In genomic region chr3:15269091-15269989, GRCh38 we compare ENCODE assay signal across 8 cellular contexts.
DNase-seq lines count a peak whose midpoint lies in the region; ATAC-seq and TF ChIP-seq lines count a peak whose summit lies in the region.

No MANE protein-coding gene starts in this region.

- peaks cover 0 to 3% (median 0%) of the 10 kb centered on the region in 5 donors for H3K27me3 Mint-ChIP-seq in naive thymus-derived CD4-positive, alpha-beta T cell
- H3K27me3 Mint-ChIP-seq in stimulated activated memory B cell treated with anti-CD40 and anti-IgM and Interleukin-4, amounts not matched to agents 10 μg/mL and 1 μg/mL and 100 μg/mL, for 72 hours: no peaks in the 10 kb centered on the region

- intact Hi-C loops in naive thymus-derived CD4-positive, alpha-beta T cell (cut with micrococcal nuclease): loop anchor here in 1 of 2 donors (1.0 to 2.0 kb wide), 2 partner anchors 63 to 332 kb away; partner anchors contain the start of genes BTD, CAPN7 and HACL1

- CTCF ChIA-PET in naive thymus-derived CD4-positive, alpha-beta T cell (lab: Charles Lee): interaction anchor here (0.6 to 7.0 kb wide), 18 partner anchors 10 to 138 kb away, joined by 3 to 139 read pairs (median 8); partner anchors contain the start of genes CAPN7 and SH3BP5

- peak overlapping the region; percentile 69 to 90 (median 80) for H3K27ac Mint-ChIP-seq in naive thymus-derived CD4-positive, alpha-beta T cell
- H3K27ac Mint-ChIP-seq in stimulated activated memory B cell treated with anti-CD40 and anti-IgM and Interleukin-4, amounts not matched to agents 10 μg/mL and 1 μg/mL and 100 μg/mL, for 72 hours: peak overlapping the region; percentile 84

- peak; percentile 64 for TF ChIP-seq POLR2A in erythroblast (IDR thresholded peaks at IDR 0.05; ENCODE audit: low read length)

- DNase-seq in DMS53 (lab: John Stamatoyannopoulos, UW): peak; percentile 89
- peak; percentile 87 for DNase-seq in HFF-Myc (ENCODE audit: extremely low read depth, low read depth)
- DNase-seq in NOMO-1 treated with DMSO at 0.1 percent for 48 hours (lab: John Stamatoyannopoulos, UW; ENCODE audit: unreplicated experiment): peak; percentile 94
- peak; percentile 83 for DNase-seq in activated T-cell treated with anti-CD3 and anti-CD28 coated beads for 48 hours (ENCODE audit: low read depth)
- peak; percentile 90 to 96 for DNase-seq in erythroblast (lab: John Stamatoyannopoulos, UW)
- peak; percentile 43 to 83 (median 60) for DNase-seq in naive thymus-derived CD4-positive, alpha-beta T cell

- no peaks in the 10 kb centered on the region for H3K9me3 ChIP-seq in naive thymus-derived CD4-positive, alpha-beta T cell (ENCODE audit: control insufficient read depth in 2 of 3, low read length in 3 of 3)

- H3K9me3 Mint-ChIP-seq in naive thymus-derived CD4-positive, alpha-beta T cell: no peaks in the 10 kb centered on the region
- no peaks in the 10 kb centered on the region for H3K9me3 Mint-ChIP-seq in stimulated activated memory B cell treated with anti-CD40 and anti-IgM and Interleukin-4, amounts not matched to agents 10 μg/mL and 1 μg/mL and 100 μg/mL, for 72 hours

- peaks cover 0 to 5% (median 5%) of the 10 kb centered on the region in 3 experiments for H3K36me3 ChIP-seq in naive thymus-derived CD4-positive, alpha-beta T cell (ENCODE audit: control insufficient read depth in 2 of 3, insufficient read depth in 3 of 3, low read length in 3 of 3)

- peaks cover 55 to 77% of the 10 kb centered on the region in 2 donors for H3K4me1 ChIP-seq in naive thymus-derived CD4-positive, alpha-beta T cell (ENCODE audit: control insufficient read depth in 2 of 2, insufficient read depth in 2 of 2, low read length in 2 of 2)

- H3K4me3 Mint-ChIP-seq in naive thymus-derived CD4-positive, alpha-beta T cell: peak overlapping the region; percentile 61 to 81 (median 70)
- H3K4me3 Mint-ChIP-seq in stimulated activated memory B cell treated with anti-CD40 and anti-IgM and Interleukin-4, amounts not matched to agents 10 μg/mL and 1 μg/mL and 100 μg/mL, for 72 hours: peak overlapping the region; percentile 35

- H3K36me3 Mint-ChIP-seq in naive thymus-derived CD4-positive, alpha-beta T cell: peaks cover 0 to 28% (median 5%) of the 10 kb centered on the region in 5 donors
- peaks cover 23% of the 10 kb centered on the region for H3K36me3 Mint-ChIP-seq in stimulated activated memory B cell treated with anti-CD40 and anti-IgM and Interleukin-4, amounts not matched to agents 10 μg/mL and 1 μg/mL and 100 μg/mL, for 72 hours

- peak; percentile 64 for ATAC-seq in naive thymus-derived CD4-positive, alpha-beta T cell
- ATAC-seq in stimulated activated memory B cell treated with anti-CD40 and anti-IgM and Interleukin-4, amounts not matched to agents 10 μg/mL and 1 μg/mL and 100 μg/mL, for 72 hours: peak; percentile 77
- no peak for ATAC-seq in HG03457 (IDR thresholded peaks at IDR 0.05; ENCODE audit: unreplicated experiment)

- no peak for TF ChIP-seq CTCF in HFF-Myc (IDR thresholded peaks at IDR 0.05; ENCODE audit: low read depth, low read length, missing control alignments)

- peaks cover 57 to 91% (median 76%) of the 10 kb centered on the region in 7 donors for H3K4me1 Mint-ChIP-seq in naive thymus-derived CD4-positive, alpha-beta T cell
- peaks cover 86% of the 10 kb centered on the region for H3K4me1 Mint-ChIP-seq in stimulated activated memory B cell treated with anti-CD40 and anti-IgM and Interleukin-4, amounts not matched to agents 10 μg/mL and 1 μg/mL and 100 μg/mL, for 72 hours

- H3K4me3 ChIP-seq in HFF-Myc (replicated peaks; ENCODE audit: low read depth, low read length): no peak overlapping the region
- no peak overlapping the region for H3K4me3 ChIP-seq in naive thymus-derived CD4-positive, alpha-beta T cell (ENCODE audit: low read length)

- H3K27ac ChIP-seq in naive thymus-derived CD4-positive, alpha-beta T cell (ENCODE audit: low read depth, low read length): peak overlapping the region; percentile 28

- no peaks in the 10 kb centered on the region for H3K27me3 ChIP-seq in naive thymus-derived CD4-positive, alpha-beta T cell (ENCODE audit: control insufficient read depth in 2 of 2, insufficient read depth in 2 of 2, low read length in 2 of 2)

- POLR2A ChIA-PET in naive thymus-derived CD4-positive, alpha-beta T cell (lab: Charles Lee): interaction anchor here (0.7 to 4.1 kb wide), 13 partner anchors 22 to 108 kb away, joined by 3 to 17 read pairs (median 6); partner anchors contain the start of genes CAPN7 and SH3BP5
